11 cellular contexts compared by ENCODE assay signal in genomic region chr7:2638224-2638991, GRCh38. TPM values are rescaled to one million over a fixed set of nuclear protein-coding genes. Genes with fewer than 3 reads are reported as not detected.
DNase-seq lines count a peak whose midpoint lies in the region; ATAC-seq, FAIRE-seq and TF ChIP-seq lines count a peak whose summit lies in the region.
"Had no signal": no experiment of that assay in that cellular context is flagged by ENCODE, and none has a peak within 500 bp of the region (broad histone marks: within the 10 kb centered on the region; RNA-seq: fewer than 3 reads in every experiment).

No MANE protein-coding gene starts in this region.

- H3K36me3 Mint-ChIP-seq in chondrocyte (ENCODE audit: low read depth), result no peaks in the 10 kb centered on the region

- FAIRE-seq in HepG2 (lab: Jason Lieb, UNC), result no peak

- POLR2A ChIA-PET in HepG2 (lab: Yijun Ruan, JAX), result interaction anchor here (1.2 to 1.9 kb wide), 4 partner anchors 9 to 17 kb away, joined by 3 to 7 read pairs (median 4); no protein-coding TSS in a partner anchor

- WGBS in HepG2 (ENCODE audit: low lambda C conversion rate), result 43% methylated on average over 7 of the region's 34 CpGs
- 53% methylated on average over 34 of the region's 34 CpGs; no CpG with 5 or more reads in 1 of the 2 donors for WGBS in testis, 2 donors
- WGBS in ovary, 3 donors, result 58 to 64% (median 64%) methylated on average over 32 to 34 of the region's 34 CpGs

- ATAC-seq in HepG2, result peak; percentile 54
- no peak for ATAC-seq in mucosa of descending colon
- no peak for ATAC-seq in GM18505 (IDR thresholded peaks at IDR 0.05; ENCODE audit: unreplicated experiment)

- CTCF ChIA-PET in HepG2 (lab: Yijun Ruan, JAX; ENCODE audit: low intra/inter-chr PET ratio, low total read pairs), result no interaction called here

- peak overlapping the region; percentile 42 for H3K4me3 Mint-ChIP-seq in chondrocyte (ENCODE audit: unreplicated experiment)
- H3K4me3 Mint-ChIP-seq: activated T-cell treated with anti-CD3 and anti-CD28 coated beads, Interleukin-2, amount 50 U/mL, for 24 hours had no signal

- no peaks in the 10 kb centered on the region for H3K27me3 ChIP-seq in HepG2 (ENCODE audit: control insufficient read depth in 1 of 2, insufficient read depth in 2 of 2, low read length in 2 of 2)
- no peaks in the 10 kb centered on the region for H3K27me3 ChIP-seq in testis
- no peaks in the 10 kb centered on the region for H3K27me3 ChIP-seq in ovary

- H3K4me3 ChIP-seq in HepG2 (replicated peaks in 1 of 3; ENCODE audit: insufficient read depth in 1 of 3, low read depth in 2 of 3, low read length in 3 of 3) (peak overlapping the region in 1 of 3 experiments; percentile 48; a peak in 1 of 6 replicates), testis (no peak overlapping the region), ovary (no peak overlapping the region), mucosa of descending colon (no peak overlapping the region)

- intact Hi-C loops in HepG2 (cut with micrococcal nuclease; ENCODE audit: unreplicated experiment), result no loop called here
- intact Hi-C loops in testis (cut with DNase I; ENCODE audit: low total_unique reads), result no loop called here
- intact Hi-C loops in ovary (cut with DNase I), result loop anchor here in 1 of 4 donors (10.0 kb wide), 1 partner anchor 84 kb away; the partner anchor contains the start of genes BRAT1 and IQCE
- intact Hi-C loops in mucosa of descending colon (cut with DNase I, micrococcal nuclease), result no loop called here

- TF ChIP-seq EP300 in HepG2 (IDR thresholded peaks at IDR 0.05; ENCODE audit: low read depth in 2 of 2, low read length in 2 of 2), result peak in 1 of 2 experiments; percentile 64; a peak in 1 of 4 replicates
- TF ChIP-seq EP300 in HepG2 (CRISPR knock-in tag; IDR thresholded peaks at IDR 0.05; ENCODE audit: borderline replicate concordance), result 0 out of 2 replicates have a peak, but pooled peaks have one; percentile 19
- no peak for TF ChIP-seq EP300 in ovary (IDR thresholded peaks at IDR 0.05)

- in situ Hi-C loops in HepG2 (cut with HindIII; ENCODE audit: extremely low pct_ligation_motif_present, low pct_unique_long_range_greater_than_20kb), result no loop called here

- peaks cover 38% of the 10 kb centered on the region; the same call in 1 of the 2 replicates for H4K20me1 ChIP-seq in HepG2 (ENCODE audit: insufficient read depth, low read length)

- peaks cover 8 to 12% of the 10 kb centered on the region in 2 experiments; a peak in 3 of 5 replicates for H3K36me3 ChIP-seq in HepG2 (replicated peaks in 1 of 2; ENCODE audit: control insufficient read depth in 1 of 2, insufficient read depth in 2 of 2, low read length in 2 of 2)
- no peaks in the 10 kb centered on the region for H3K36me3 ChIP-seq in testis (ENCODE audit: low read depth, missing control alignments)
- no peaks in the 10 kb centered on the region for H3K36me3 ChIP-seq in ovary
- no peaks in the 10 kb centered on the region for H3K36me3 ChIP-seq in mucosa of descending colon (ENCODE audit: low read depth)

- H3K27ac Mint-ChIP-seq in chondrocyte (ENCODE audit: unreplicated experiment), result peak overlapping the region; percentile 85
- H3K27ac Mint-ChIP-seq: activated T-cell treated with anti-CD3 and anti-CD28 coated beads, Interleukin-2, amount 50 U/mL, for 24 hours had no signal

- peaks cover 79% of the 10 kb centered on the region for H3K79me2 ChIP-seq in HepG2 (ENCODE audit: insufficient read depth, low read length)

- no peak; the same call in 1 of the 2 replicates for TF ChIP-seq RAD21 in HepG2 (CRISPR knock-in tag; IDR thresholded peaks at IDR 0.05)

- TF ChIP-seq POLR2A in HepG2 (IDR thresholded peaks at IDR 0.05; ENCODE audit: insufficient read depth in 1 of 2, low read depth in 2 of 2, low read length in 2 of 2) (no peak), testis (IDR thresholded peaks at IDR 0.05) (no peak), ovary (IDR thresholded peaks at IDR 0.05) (no peak), GM18505 (IDR thresholded peaks at IDR 0.05; ENCODE audit: borderline replicate concordance, extremely low read depth, insufficient read depth, insufficient read length) (no peak)

- peaks cover 81% of the 10 kb centered on the region for H3K4me1 Mint-ChIP-seq in chondrocyte (ENCODE audit: low read depth)

- H3K9me3 ChIP-seq in HepG2 (ENCODE audit: low read length) (no peaks in the 10 kb centered on the region), testis (no peaks in the 10 kb centered on the region), ovary (no peaks in the 10 kb centered on the region), mucosa of descending colon (no peaks in the 10 kb centered on the region)

- H3K4me1 ChIP-seq in HepG2 (ENCODE audit: insufficient read depth, low read length) (peaks cover 89% of the 10 kb centered on the region), testis (peaks cover 75% of the 10 kb centered on the region), ovary (ENCODE audit: insufficient read depth) (peaks cover 38% of the 10 kb centered on the region), mucosa of descending colon (ENCODE audit: low read depth) (peaks cover 20% of the 10 kb centered on the region)

- H3K4me2 ChIP-seq in HepG2 (ENCODE audit: low read depth, low read length), result peak overlapping the region; percentile 86

- H3K9me3 Mint-ChIP-seq in chondrocyte (ENCODE audit: low read depth), result no peaks in the 10 kb centered on the region
- H3K9me3 Mint-ChIP-seq: activated T-cell treated with anti-CD3 and anti-CD28 coated beads, Interleukin-2, amount 50 U/mL, for 24 hours had no signal

- BruUV-seq in HepG2 (replicated peaks; lab: Mats Ljungman, UMichigan), result no TSS peak

- H3K27ac ChIP-seq in HepG2 (ENCODE audit: extremely low read length, insufficient read depth, low read length) (peak overlapping the region; percentile 79), testis (peak overlapping the region in 1 of 2 donors; percentile 68), ovary (no peak overlapping the region)
- H3K27ac ChIP-seq: parathyroid adenoma had no signal

- H3K9ac ChIP-seq in HepG2 (ENCODE audit: insufficient read depth, low read depth, low read length), result peak overlapping the region; percentile 55
- H3K9ac ChIP-seq: parathyroid adenoma had no signal

- H3K27me3 Mint-ChIP-seq in chondrocyte (ENCODE audit: low read depth), result no peaks in the 10 kb centered on the region
- H3K27me3 Mint-ChIP-seq: activated T-cell treated with anti-CD3 and anti-CD28 coated beads, Interleukin-2, amount 50 U/mL, for 24 hours had no signal

- DNase-seq in HK-2 (ENCODE audit: unreplicated experiment) (peak; percentile 67), chondrocyte (ENCODE audit: low spot score) (no peak), HepG2 (ENCODE audit: low spot score) (peak; percentile 76), testis (peak; percentile 33), ovary (no peak), mucosa of descending colon (no peak), inferior parietal cortex (ENCODE audit: extremely low spot score) (no peak)
- DNase-seq: activated T-cell treated with anti-CD3 and anti-CD28 coated beads, Interleukin-2, amount 50 U/mL, for 24 hours had no signal

- TF ChIP-seq CTCF in chondrocyte (IDR thresholded peaks at IDR 0.05) (no peak), HepG2 (CRISPR knock-in tag; IDR thresholded peaks at IDR 0.05) (peak; percentile 19; the same call in 1 of the 2 replicates), testis (IDR thresholded peaks at IDR 0.05) (no peak), ovary (IDR thresholded peaks at IDR 0.05) (no peak), mucosa of descending colon (IDR thresholded peaks at IDR 0.05) (no peak)

- H2AFZ ChIP-seq in HepG2 (ENCODE audit: low read length), result no peak overlapping the region
- H2AFZ ChIP-seq: parathyroid adenoma had no signal

RNA-seq across cellular contexts. Expression of gene TTYH3, which starts 6.6 kb away (rescaled TPM):
- total RNA-seq in chondrocyte, result 196 to 209 TPM (median 198 TPM) in 3 replicates
- total RNA-seq in HepG2 (2016; rRNA removed; fragmentation: Illumina TruSeq; extraction: Trizol), result 21.5 and 26.3 TPM in 2 replicates
- 11.5 and 11.7 TPM in 2 replicates for total RNA-seq in HepG2 (2016; cell fraction: cytosol; rRNA removed; fragmentation: Illumina TruSeq; extraction: Trizol; ENCODE audit: low read depth)
- 19.4 and 28.8 TPM in 2 replicates for total RNA-seq in HepG2 (2016; cell fraction: insoluble cytoplasmic fraction; rRNA removed; fragmentation: Illumina TruSeq; extraction: Trizol)
- 34.4 and 35.6 TPM in 2 replicates for total RNA-seq in HepG2 (2016; cell fraction: membrane; rRNA removed; fragmentation: Illumina TruSeq; extraction: Trizol)
- total RNA-seq in HepG2 (2016; cell fraction: nucleus; rRNA removed; fragmentation: Illumina TruSeq; extraction: Trizol), result 37.1 and 45.0 TPM in 2 replicates
- 50.0 and 80.3 TPM in 2 replicates for polyA plus RNA-seq in HepG2 (2011; rRNA removed)
- 48.3 and 72.3 TPM in 2 replicates for polyA plus RNA-seq in HepG2 (2011; cell fraction: cytosol; rRNA removed)
- polyA plus RNA-seq in HepG2 (2011; cell fraction: nucleus; rRNA removed), result 227 and 315 TPM in 2 replicates
- polyA plus RNA-seq in HepG2 (2012), result 90.1 and 104 TPM in 2 replicates
- 11.1 and 11.5 TPM in 2 replicates for polyA plus RNA-seq in HepG2 (2016; cell fraction: cytosol; fragmentation: Illumina TruSeq; extraction: Trizol; ENCODE audit: low read depth)
- polyA plus RNA-seq in HepG2 (2016; cell fraction: insoluble cytoplasmic fraction; fragmentation: Illumina TruSeq; extraction: Trizol; ENCODE audit: low read depth), result 52.7 and 63.6 TPM in 2 replicates
- polyA plus RNA-seq in HepG2 (2016; cell fraction: membrane; fragmentation: Illumina TruSeq; extraction: Trizol; ENCODE audit: low read depth), result 49.3 and 52.2 TPM in 2 replicates
- polyA plus RNA-seq in HepG2 (2016; cell fraction: nucleus; fragmentation: Illumina TruSeq; extraction: Trizol; ENCODE audit: insufficient read depth, low read depth), result 138 and 141 TPM in 2 replicates
- 4.5 and 192 TPM in 2 replicates for polyA minus RNA-seq in HepG2 (2011; rRNA and poly(A)+ RNA removed; ENCODE audit: low replicate concordance)
- 91.4 and 94.8 TPM in 2 replicates for polyA minus RNA-seq in HepG2 (2011; cell fraction: cytosol; rRNA and poly(A)+ RNA removed)
- 41.0 and 47.5 TPM in 2 replicates for polyA minus RNA-seq in HepG2 (2011; cell fraction: nucleus; rRNA and poly(A)+ RNA removed)
- total RNA-seq in testis, result 10 to 100 TPM; 59.5 to 69.9 TPM
- polyA plus RNA-seq in testis (ENCODE audit: insufficient read depth, low read depth, low replicate concordance), result 35.6 TPM
- 10 to 100 TPM in 6 of 7 donors, 1 to 10 TPM in 1; 7.7 to 34.4 (median 22.7) TPM for total RNA-seq in ovary
- polyA plus RNA-seq in ovary, result 10 to 100 TPM in 1 of 2 donors, 1 to 10 TPM in 1; 5.6 to 21.0 TPM
- total RNA-seq in mucosa of descending colon, result 10 to 100 TPM; 23.4 to 63.7 (median 32.1) TPM

RNA-seq across cellular contexts. Expression of gene AMZ1, which starts 49.6 kb away (rescaled TPM):
- total RNA-seq in chondrocyte, result 9.1 to 11.1 TPM (median 9.6 TPM) in 3 replicates
- not detected in 2 replicates for total RNA-seq in HepG2 (2016; rRNA removed; fragmentation: Illumina TruSeq; extraction: Trizol)
- total RNA-seq in HepG2 (2016; cell fraction: cytosol; rRNA removed; fragmentation: Illumina TruSeq; extraction: Trizol; ENCODE audit: low read depth), result not detected in 2 replicates
- not detected in 2 replicates for total RNA-seq in HepG2 (2016; cell fraction: insoluble cytoplasmic fraction; rRNA removed; fragmentation: Illumina TruSeq; extraction: Trizol)
- total RNA-seq in HepG2 (2016; cell fraction: membrane; rRNA removed; fragmentation: Illumina TruSeq; extraction: Trizol), result not detected in 2 replicates
- not detected in 2 replicates for total RNA-seq in HepG2 (2016; cell fraction: nucleus; rRNA removed; fragmentation: Illumina TruSeq; extraction: Trizol)
- polyA plus RNA-seq in HepG2 (2011; rRNA removed), result 0.03 TPM in 1 of 2 replicates, not detected in the other
- polyA plus RNA-seq in HepG2 (2011; cell fraction: cytosol; rRNA removed), result 0.01 and 0.04 TPM in 2 replicates
- polyA plus RNA-seq in HepG2 (2011; cell fraction: nucleus; rRNA removed), result 0.18 and 0.26 TPM in 2 replicates
- 0.05 and 0.07 TPM in 2 replicates for polyA plus RNA-seq in HepG2 (2012)
- polyA plus RNA-seq in HepG2 (2016; cell fraction: cytosol; fragmentation: Illumina TruSeq; extraction: Trizol; ENCODE audit: low read depth), result not detected in 2 replicates
- not detected in 2 replicates for polyA plus RNA-seq in HepG2 (2016; cell fraction: insoluble cytoplasmic fraction; fragmentation: Illumina TruSeq; extraction: Trizol; ENCODE audit: low read depth)
- not detected in 2 replicates for polyA plus RNA-seq in HepG2 (2016; cell fraction: membrane; fragmentation: Illumina TruSeq; extraction: Trizol; ENCODE audit: low read depth)
- polyA plus RNA-seq in HepG2 (2016; cell fraction: nucleus; fragmentation: Illumina TruSeq; extraction: Trizol; ENCODE audit: insufficient read depth, low read depth), result not detected in 2 replicates
- 0.30 and 0.84 TPM in 2 replicates for polyA minus RNA-seq in HepG2 (2011; rRNA and poly(A)+ RNA removed; ENCODE audit: low replicate concordance)
- not detected in 2 replicates for polyA minus RNA-seq in HepG2 (2011; cell fraction: cytosol; rRNA and poly(A)+ RNA removed)
- 0.13 TPM in 1 of 2 replicates, not detected in the other for polyA minus RNA-seq in HepG2 (2011; cell fraction: nucleus; rRNA and poly(A)+ RNA removed)
- total RNA-seq in testis, result 1 to 10 TPM; 1.1 to 2.7 TPM
- polyA plus RNA-seq in testis (ENCODE audit: insufficient read depth, low read depth, low replicate concordance), result 3.2 TPM
- 1 to 10 TPM in 2 of 7 donors, under 1 TPM in 4, not detected in 1; 0.24 to 2.6 (median 0.93) TPM for total RNA-seq in ovary
- polyA plus RNA-seq in ovary, result under 1 TPM; 0.15 to 0.45 TPM
- total RNA-seq in mucosa of descending colon, result 1 to 10 TPM in 1 of 3 donors, under 1 TPM in 1, not detected in 1; 0.61 to 1.3 TPM
- total RNA-seq: LHCN-M2 had no signal

Comparison
In these comparisons a context has a peak if more than half of its experiments do, and no peak if none do; other contexts are left out.
1. DNase-seq: peak in HK-2 (single experiment), HepG2 (single experiment) and testis (single experiment); none in chondrocyte (single experiment), ovary (0 of 5), mucosa of descending colon (0 of 3) and inferior parietal cortex (single experiment).